ENCODE assay signal across 29 cellular contexts in genomic region chr12:15530361-15530760, GRCh38.
"Had no signal": no experiment of that assay in that cellular context is flagged by ENCODE, and none has a peak within 500 bp of the region (broad histone marks: within the 10 kb centered on the region; RNA-seq: fewer than 3 reads in every experiment).

No MANE protein-coding gene starts in this region.

- H3K27me3 Mint-ChIP-seq: naive B cell had no signal

- H3K4me3 Mint-ChIP-seq: activated CD4-positive, alpha-beta memory T cell treated with anti-CD3 and anti-CD28 coated beads for 36 hours; activated CD4-positive, alpha-beta T cell treated with anti-CD3 and anti-CD28 coated beads, Interleukin-2, amount 10 ng/mL, durations not matched to agents 24 days and 14 days; activated naive CD4-positive, alpha-beta T cell treated with anti-CD3 and anti-CD28 coated beads for 36 hours; activated naive CD8-positive, alpha-beta T cell treated with anti-CD3 and anti-CD28 coated beads, Interleukin-2, amount 10 ng/mL, durations not matched to agents 7 days and 5 days; activated T-helper 1 cell treated with anti-CD3 and anti-CD28 coated beads, Interleukin-12 subunit alpha, Interleukin-12 subunit beta, Interleukin-2, Interleukin-4 antibody, amounts not matched to agents 30 ng/mL and 10 ng/mL and 1 ng/mL, durations not matched to agents 14 hours and 24 hours and 36 hours; naive B cell; T-helper 17 cell had no signal

- H3K9me3 ChIP-seq: pancreas, prostate gland, vagina had no signal

- H3K27me3 ChIP-seq: foreskin keratinocyte, upper lobe of left lung, vagina had no signal

- H3K36me3 ChIP-seq: heart right ventricle, left ventricle myocardium inferior, pancreas, prostate gland, upper lobe of left lung, vagina, WERI-Rb-1 had no signal

- ATAC-seq: activated CD4-positive, CD25-positive, alpha-beta regulatory T cell treated with anti-CD3 and anti-CD28 coated beads, Interleukin-2, amount 50 U/mL, for 24 hours; foreskin keratinocyte; heart right ventricle; pancreas; sciatic nerve; SK-N-SH treated with all-trans-retinoic acid at 6 μM for 48 hours; stimulated activated naive CD8-positive, alpha-beta T cell treated with anti-CD3 and anti-CD28 coated beads, Interleukin-15, Interleukin-2, amounts not matched to agents 100 U/mL and 50 U/mL, for 24 hours; T-helper 17 cell had no signal

- H3K27ac Mint-ChIP-seq: activated CD4-positive, alpha-beta memory T cell treated with anti-CD3 and anti-CD28 coated beads for 36 hours; activated CD4-positive, alpha-beta T cell treated with anti-CD3 and anti-CD28 coated beads, Interleukin-2, amount 10 ng/mL, durations not matched to agents 24 days and 14 days; activated naive CD8-positive, alpha-beta T cell treated with anti-CD3 and anti-CD28 coated beads, Interleukin-2, amount 10 ng/mL, durations not matched to agents 7 days and 5 days; activated T-helper 1 cell treated with anti-CD3 and anti-CD28 coated beads, Interleukin-12 subunit alpha, Interleukin-12 subunit beta, Interleukin-2, Interleukin-4 antibody, amounts not matched to agents 30 ng/mL and 10 ng/mL and 1 ng/mL, durations not matched to agents 14 hours and 24 hours and 36 hours; naive B cell; T-helper 17 cell had no signal

- H3K4me1 ChIP-seq: left ventricle myocardium inferior, pancreas, prostate gland, vagina had no signal

- DNase-seq: activated CD4-positive, alpha-beta memory T cell treated with anti-CD3 and anti-CD28 coated beads for 36 hours; activated CD4-positive, alpha-beta T cell treated with anti-CD3 and anti-CD28 coated beads, Interleukin-2, amount 10 ng/mL, durations not matched to agents 24 days and 14 days; activated CD8-positive, alpha-beta memory T cell treated with anti-CD3 and anti-CD28 coated beads, Interleukin-2, amount 50 U/mL, for 4 hours; activated effector memory CD4-positive, alpha-beta T cell treated with anti-CD3 and anti-CD28 coated beads, Interleukin-2, amount 50 U/mL, for 16 hours; activated naive CD4-positive, alpha-beta T cell treated with anti-CD3 and anti-CD28 coated beads for 36 hours; activated naive CD8-positive, alpha-beta T cell treated with anti-CD3 and anti-CD28 coated beads, Interleukin-2, amount 10 ng/mL, durations not matched to agents 7 days and 5 days; activated T-cell treated with anti-CD3 and anti-CD28 coated beads, Interleukin-2, amount 50 U/mL, for 1 hour; amygdala; cerebellar nuclear complex; foreskin keratinocyte; heart right ventricle; left ventricle myocardium inferior; naive B cell; pancreas; retina; stimulated activated CD4-positive, alpha-beta T cell treated with anti-CD3 and anti-CD28 coated beads, Interleukin-2, amount 100 ng/mL, for 48 hours; stimulated activated naive CD8-positive, alpha-beta T cell treated with anti-CD3 and anti-CD28 coated beads, Interleukin-15, Interleukin-2, amounts not matched to agents 100 U/mL and 50 U/mL, for 24 hours; T-helper 17 cell; T1000; upper lobe of left lung; WERI-Rb-1 had no signal

- H3K27ac ChIP-seq: foreskin keratinocyte, heart right ventricle, left ventricle myocardium inferior, pancreas, prostate gland, upper lobe of left lung, vagina, WERI-Rb-1 had no signal

- H3K4me3 ChIP-seq: heart right ventricle, left ventricle myocardium inferior, lung, pancreas, prostate gland, smooth muscle cell, upper lobe of left lung, vagina had no signal

- H3K4me2 ChIP-seq: smooth muscle cell had no signal

- H3K9me3 Mint-ChIP-seq: activated naive CD8-positive, alpha-beta T cell treated with anti-CD3 and anti-CD28 coated beads, Interleukin-2, amount 10 ng/mL, durations not matched to agents 7 days and 5 days; activated T-helper 1 cell treated with anti-CD3 and anti-CD28 coated beads, Interleukin-12 subunit alpha, Interleukin-12 subunit beta, Interleukin-2, Interleukin-4 antibody, amounts not matched to agents 30 ng/mL and 10 ng/mL and 1 ng/mL, durations not matched to agents 14 hours and 24 hours and 36 hours had no signal
